8 cellular contexts compared by ENCODE assay signal in genomic region chr16:21820028-21820907, GRCh38. TPM values are rescaled to one million over a fixed set of nuclear protein-coding genes. Genes with fewer than 3 reads are reported as not detected.
A peak's percentile ranks its signal among the peaks of the same experiment; 100 is the strongest.
DNase-seq lines count a peak whose midpoint lies in the region; ATAC-seq and TF ChIP-seq lines count a peak whose summit lies in the region.
"Not testable (repeated sequence)": the region's sequence is repeated elsewhere in the genome, so short reads cannot be mapped to it uniquely, and the experiment has no call there.

No MANE protein-coding gene starts in this region.

- DNase-seq in DMS53 (lab: John Stamatoyannopoulos, UW) (peak; percentile 86), fibroblast of mammary gland (ENCODE audit: low read depth) (peak; percentile 65)
- DNase-seq in Jurkat, Clone E6-1 (ENCODE audit: low read depth, low spot score) = peak; percentile 73
- DNase-seq in Panc1 (ENCODE audit: low read depth, low spot score) = not testable (repeated sequence)
- DNase-seq in activated T-helper 1 cell treated with anti-CD3 and anti-CD28 coated beads, Interleukin-12 subunit alpha, Interleukin-12 subunit beta, Interleukin-2, Interleukin-4 antibody, amounts not matched to agents 30 ng/mL and 10 ng/mL and 1 ng/mL, durations not matched to agents 14 hours and 24 hours and 36 hours (ENCODE audit: low spot score) = peak; percentile 57
- DNase-seq in naive thymus-derived CD4-positive, alpha-beta T cell = peak; percentile 40 to 76 (median 70)
- peak; percentile 80 for DNase-seq in stimulated activated CD8-positive, alpha-beta memory T cell treated with anti-CD3 and anti-CD28 coated beads, Interleukin-4, amount 100 ng/mL, for 48 hours

- ATAC-seq in GM21619 (IDR thresholded peaks at IDR 0.05; ENCODE audit: unreplicated experiment) (peak; percentile 85), Panc1 (peak; percentile 98)
- ATAC-seq in naive thymus-derived CD4-positive, alpha-beta T cell = peak; percentile 95

- H3K4me3 ChIP-seq in Jurkat, Clone E6-1 (ENCODE audit: low read length) = peak overlapping the region; percentile 74
- H3K4me3 ChIP-seq in Panc1 (ENCODE audit: low read depth in 2 of 2, low read length in 2 of 2) = peak overlapping the region; percentile 56 to 74
- peak overlapping the region; percentile 58 for H3K4me3 ChIP-seq in fibroblast of mammary gland (ENCODE audit: control insufficient read depth, low read depth, low read length)
- peak overlapping the region; percentile 91 for H3K4me3 ChIP-seq in naive thymus-derived CD4-positive, alpha-beta T cell (ENCODE audit: low read length)

- peaks cover 20% of the 10 kb centered on the region for H3K4me1 Mint-ChIP-seq in activated T-helper 1 cell treated with anti-CD3 and anti-CD28 coated beads, Interleukin-12 subunit alpha, Interleukin-12 subunit beta, Interleukin-2, Interleukin-4 antibody, amounts not matched to agents 30 ng/mL and 10 ng/mL and 1 ng/mL, durations not matched to agents 14 hours and 24 hours and 36 hours (ENCODE audit: low read depth)
- H3K4me1 Mint-ChIP-seq in naive thymus-derived CD4-positive, alpha-beta T cell = peaks cover 12 to 34% (median 21%) of the 10 kb centered on the region in 7 donors

- not testable (repeated sequence) for TF ChIP-seq CTCF in Panc1 (IDR thresholded peaks at IDR 0.05); fibroblast of mammary gland (conservative IDR thresholded peaks at IDR 0.05; ENCODE audit: control insufficient read depth, insufficient read depth, low read depth, low read length)

- H3K27me3 ChIP-seq in Panc1 (ENCODE audit: control insufficient read depth, insufficient read depth, low read length); naive thymus-derived CD4-positive, alpha-beta T cell (ENCODE audit: control insufficient read depth in 2 of 2, insufficient read depth in 2 of 2, low read length in 2 of 2): not testable (repeated sequence)

- H3K4me1 ChIP-seq in Panc1 (ENCODE audit: control insufficient read depth, insufficient read depth, low read length); naive thymus-derived CD4-positive, alpha-beta T cell (ENCODE audit: control insufficient read depth in 2 of 2, insufficient read depth in 2 of 2, low read length in 2 of 2): not testable (repeated sequence)

- not testable (repeated sequence) for H3K27me3 Mint-ChIP-seq in activated T-helper 1 cell treated with anti-CD3 and anti-CD28 coated beads, Interleukin-12 subunit alpha, Interleukin-12 subunit beta, Interleukin-2, Interleukin-4 antibody, amounts not matched to agents 30 ng/mL and 10 ng/mL and 1 ng/mL, durations not matched to agents 14 hours and 24 hours and 36 hours (ENCODE audit: insufficient read depth); naive thymus-derived CD4-positive, alpha-beta T cell

- POLR2A ChIA-PET in Panc1 (lab: Charles Lee) = not testable (repeated sequence)
- POLR2A ChIA-PET in naive thymus-derived CD4-positive, alpha-beta T cell (lab: Charles Lee) = interaction anchor here (0.8 to 2.1 kb wide), 5 partner anchors 118 to 368 kb away, joined by 3 to 10 read pairs (median 3); partner anchors contain the start of gene UQCRC2

- not testable (repeated sequence) for H3K9me3 Mint-ChIP-seq in activated T-helper 1 cell treated with anti-CD3 and anti-CD28 coated beads, Interleukin-12 subunit alpha, Interleukin-12 subunit beta, Interleukin-2, Interleukin-4 antibody, amounts not matched to agents 30 ng/mL and 10 ng/mL and 1 ng/mL, durations not matched to agents 14 hours and 24 hours and 36 hours; naive thymus-derived CD4-positive, alpha-beta T cell

- not testable (repeated sequence) for H3K36me3 ChIP-seq in Panc1 (ENCODE audit: control insufficient read depth, insufficient read depth, low read length); naive thymus-derived CD4-positive, alpha-beta T cell (ENCODE audit: control insufficient read depth in 2 of 3, insufficient read depth in 3 of 3, low read length in 3 of 3)

- intact Hi-C loops in Panc1 (cut with micrococcal nuclease; ENCODE audit: unreplicated experiment) = not testable (repeated sequence)
- intact Hi-C loops in activated T-helper 1 cell treated with anti-CD3 and anti-CD28 coated beads, Interleukin-12 subunit alpha, Interleukin-12 subunit beta, Interleukin-2, Interleukin-4 antibody, amounts not matched to agents 30 ng/mL and 10 ng/mL and 1 ng/mL, durations not matched to agents 14 hours and 24 hours and 36 hours (cut with micrococcal nuclease) = loop anchor here (1.0 kb wide), 1 partner anchor 132 kb away; no protein-coding TSS in a partner anchor
- intact Hi-C loops in naive thymus-derived CD4-positive, alpha-beta T cell (cut with micrococcal nuclease) = loop anchor here in 1 of 2 donors (1.0 kb wide), 1 partner anchor 133 kb away; the partner anchor contains the start of gene UQCRC2

- in situ Hi-C loops in Panc1 (cut with HindIII; ENCODE audit: low pct_unique_long_range_greater_than_20kb, low sequenced_read_pairs) = not testable (repeated sequence)

- BruUV-seq in Panc1 (replicated peaks; lab: Mats Ljungman, UMichigan) = TSS peak; percentile 98

- H3K27ac Mint-ChIP-seq in activated T-helper 1 cell treated with anti-CD3 and anti-CD28 coated beads, Interleukin-12 subunit alpha, Interleukin-12 subunit beta, Interleukin-2, Interleukin-4 antibody, amounts not matched to agents 30 ng/mL and 10 ng/mL and 1 ng/mL, durations not matched to agents 14 hours and 24 hours and 36 hours = peak overlapping the region; percentile 95
- H3K27ac Mint-ChIP-seq in naive thymus-derived CD4-positive, alpha-beta T cell = peak overlapping the region; percentile 96 to 100 (median 99)

- H3K36me3 Mint-ChIP-seq in activated T-helper 1 cell treated with anti-CD3 and anti-CD28 coated beads, Interleukin-12 subunit alpha, Interleukin-12 subunit beta, Interleukin-2, Interleukin-4 antibody, amounts not matched to agents 30 ng/mL and 10 ng/mL and 1 ng/mL, durations not matched to agents 14 hours and 24 hours and 36 hours (ENCODE audit: low read depth) = peaks cover 15% of the 10 kb centered on the region
- H3K36me3 Mint-ChIP-seq in naive thymus-derived CD4-positive, alpha-beta T cell = not testable (repeated sequence)

- peak overlapping the region; percentile 90 for H3K27ac ChIP-seq in Panc1 (ENCODE audit: low read length)
- H3K27ac ChIP-seq in naive thymus-derived CD4-positive, alpha-beta T cell (ENCODE audit: low read depth, low read length) = peak overlapping the region; percentile 97

- CTCF ChIA-PET in Panc1 (lab: Charles Lee) = interaction anchor here (0.7 kb wide), 1 partner anchor 192 kb away, joined by 3 read pairs; no protein-coding TSS in a partner anchor
- CTCF ChIA-PET in naive thymus-derived CD4-positive, alpha-beta T cell (lab: Charles Lee) = interaction anchor here (1.1 to 1.8 kb wide), 2 partner anchors 133 to 140 kb away, joined by 3 to 5 read pairs; partner anchors contain the start of gene UQCRC2

- H3K9me3 ChIP-seq in Panc1 (ENCODE audit: control insufficient read depth, insufficient read depth, low read depth, low read length); naive thymus-derived CD4-positive, alpha-beta T cell (ENCODE audit: control insufficient read depth in 2 of 3, low read length in 3 of 3): not testable (repeated sequence)

- H3K4me3 Mint-ChIP-seq in activated T-helper 1 cell treated with anti-CD3 and anti-CD28 coated beads, Interleukin-12 subunit alpha, Interleukin-12 subunit beta, Interleukin-2, Interleukin-4 antibody, amounts not matched to agents 30 ng/mL and 10 ng/mL and 1 ng/mL, durations not matched to agents 14 hours and 24 hours and 36 hours = peak overlapping the region; percentile 90
- peak overlapping the region; percentile 94 to 99 (median 96) for H3K4me3 Mint-ChIP-seq in naive thymus-derived CD4-positive, alpha-beta T cell

RNA-seq across cellular contexts. Expression of gene NPIPB4, which starts 37.3 kb away (rescaled TPM):
- polyA plus RNA-seq in Jurkat, Clone E6-1 (2012; ENCODE audit: insufficient read depth, insufficient read length) = 28.8 TPM
- total RNA-seq in Panc1 (2021; ENCODE audit: unreplicated experiment) = 87.8 TPM
- 31.8 TPM for polyA plus RNA-seq in Panc1 (2012; ENCODE audit: insufficient read length)
- total RNA-seq in activated T-helper 1 cell treated with anti-CD3 and anti-CD28 coated beads, Interleukin-12 subunit alpha, Interleukin-12 subunit beta, Interleukin-2, Interleukin-4 antibody, amounts not matched to agents 30 ng/mL and 10 ng/mL and 1 ng/mL, durations not matched to agents 14 hours and 24 hours and 36 hours = 247 and 248 TPM in 2 replicates
- total RNA-seq in naive thymus-derived CD4-positive, alpha-beta T cell = 100 to 1,000 TPM; 221 to 409 (median 232) TPM
- 1 to 10 TPM; 5.1 to 5.3 TPM for polyA plus RNA-seq in naive thymus-derived CD4-positive, alpha-beta T cell
